ENCODE assay signal across 20 cellular contexts in genomic region chr1:189874715-189875440, GRCh38.
DNase-seq lines count a peak whose midpoint lies in the region; ATAC-seq, FAIRE-seq and TF ChIP-seq lines count a peak whose summit lies in the region.
"Had no signal": no experiment of that assay in that cellular context is flagged by ENCODE, and none has a peak within 500 bp of the region (broad histone marks: within the 10 kb centered on the region; RNA-seq: fewer than 3 reads in every experiment).

No MANE protein-coding gene starts in this region.

- no peaks in the 10 kb centered on the region for H3K79me1 ChIP-seq in mesenchymal stem cell (replicated peaks; ENCODE audit: low read length, poor library complexity, severe bottlenecking)

- intact Hi-C loops in K562 (cut with micrococcal nuclease): no loop called here

- H3K14ac ChIP-seq in mesenchymal stem cell (ENCODE audit: low read length in 2 of 2): no peak overlapping the region

- no peak overlapping the region for H2AK5ac ChIP-seq in mesenchymal stem cell (ENCODE audit: low read length, severe bottlenecking)

- H2AFZ ChIP-seq in K562 (ENCODE audit: low read depth, low read length): no peak overlapping the region
- H2AFZ ChIP-seq in mesenchymal stem cell (ENCODE audit: low read depth, low read length): no peak overlapping the region

- no peaks in the 10 kb centered on the region for H3K9me1 ChIP-seq in K562 (ENCODE audit: control insufficient read depth, insufficient read depth, low read length)

- no peaks in the 10 kb centered on the region for H3K4me1 ChIP-seq in K562 (replicated peaks in 1 of 2; ENCODE audit: control insufficient read depth in 2 of 2, insufficient read depth in 2 of 2, low read length in 2 of 2)
- H3K4me1 ChIP-seq in mesenchymal stem cell (ENCODE audit: control insufficient read depth, insufficient read depth, low read depth, low read length): no peaks in the 10 kb centered on the region

- no peak overlapping the region for H3K18ac ChIP-seq in mesenchymal stem cell (ENCODE audit: low read depth in 1 of 2, low read length in 2 of 2)

- H3K79me2 ChIP-seq in K562 (ENCODE audit: control insufficient read depth, insufficient read depth, low read length): no peaks in the 10 kb centered on the region

- no peak overlapping the region for H3K4ac ChIP-seq in mesenchymal stem cell (ENCODE audit: low read depth in 1 of 2, low read length in 2 of 2)

- 0 out of 2 replicates have a peak, but pooled peaks cover 1% of the 10 kb centered on the region for H3K9me3 ChIP-seq in K562 (replicated peaks; ENCODE audit: control insufficient read depth, insufficient read depth, low read depth, low read length)
- H3K9me3 ChIP-seq in mesenchymal stem cell (ENCODE audit: control insufficient read depth, low read length): peaks cover 3% of the 10 kb centered on the region

- TF ChIP-seq CTCF in D721Med (IDR thresholded peaks at IDR 0.05; ENCODE audit: insufficient read depth, missing control alignments) (no peak), K562 (IDR thresholded peaks at IDR 0.05 in 2 of 3, conservative IDR thresholded peaks at IDR 0.05 in 1 of 3; ENCODE audit: insufficient read depth in 2 of 3, low read depth in 1 of 3, low read length in 3 of 3) (no peak)

- DNase-seq in D721Med (ENCODE audit: insufficient read length, low spot score) (no peak), K562 (ENCODE audit: extremely low read depth in 1 of 4, low spot score in 3 of 4) (no peak), mesenchymal stem cell (no peak), renal cortical epithelial cell (ENCODE audit: low read depth) (peak; percentile 73)
- DNase-seq in activated naive CD4-positive, alpha-beta T cell (lab: John Stamatoyannopoulos, UW): no peak
- DNase-seq: AML-193; CD8-positive, alpha-beta T cell; GOT3; H7; HFFc6 had no signal

- no peak overlapping the region for H2BK12ac ChIP-seq in mesenchymal stem cell (ENCODE audit: low read length in 2 of 2)

- no TSS peak for BruUV-seq in K562 (replicated peaks; lab: Mats Ljungman, UMichigan)

- no peak overlapping the region for H2BK120ac ChIP-seq in mesenchymal stem cell (ENCODE audit: low read depth, low read length)

- H4K91ac ChIP-seq in mesenchymal stem cell (ENCODE audit: low read length): no peak overlapping the region

- H3K4me2 ChIP-seq in K562 (ENCODE audit: insufficient read depth, low read length): no peak overlapping the region
- H3K4me2 ChIP-seq in mesenchymal stem cell (ENCODE audit: low read length, poor library complexity, severe bottlenecking): no peak overlapping the region
- H3K4me2 ChIP-seq: KMS-11 had no signal

- in situ Hi-C loops in K562 (cut with MboI): no loop called here

- TF ChIP-seq EP300 in K562 (IDR thresholded peaks at IDR 0.05; ENCODE audit: low read length): no peak

- H2BK15ac ChIP-seq in mesenchymal stem cell (ENCODE audit: low read depth, poor library complexity, severe bottlenecking): no peak overlapping the region

- H2BK5ac ChIP-seq in mesenchymal stem cell (ENCODE audit: low read depth, low read length, poor library complexity, severe bottlenecking): no peak overlapping the region

- POLR2A ChIA-PET in K562 (lab: Yijun Ruan, JAX): no interaction called here

- TF ChIP-seq POLR2A in K562 (conservative IDR thresholded peaks at IDR 0.05): no peak

- no peak overlapping the region for H3K4me3 ChIP-seq in K562
- no peak overlapping the region for H3K4me3 ChIP-seq in mesenchymal stem cell (ENCODE audit: insufficient read depth in 1 of 2, low read depth in 1 of 2, low read length in 2 of 2)

- H3K27me3 ChIP-seq in K562 (ENCODE audit: control insufficient read depth in 2 of 2, insufficient read depth in 2 of 2, low read length in 2 of 2) (no peaks in the 10 kb centered on the region), mesenchymal stem cell (ENCODE audit: control insufficient read depth in 1 of 2, insufficient read depth in 1 of 2, low read length in 2 of 2) (no peaks in the 10 kb centered on the region)

- H3K27ac ChIP-seq in K562 (ENCODE audit: extremely low read depth, low read depth, low read length) (no peak overlapping the region), mesenchymal stem cell (ENCODE audit: low read length, poor library complexity, severe bottlenecking) (peak overlapping the region; percentile 45)
- H3K27ac ChIP-seq: C4-2B, KMS-11 had no signal

- no peak overlapping the region for H3K9ac ChIP-seq in K562 (ENCODE audit: insufficient read depth in 1 of 2, low read depth in 2 of 2, low read length in 2 of 2)
- no peak overlapping the region for H3K9ac ChIP-seq in mesenchymal stem cell (ENCODE audit: low read length)
- H3K9ac ChIP-seq: KMS-11 had no signal

- ATAC-seq in K562 (no peak), GM21528 (IDR thresholded peaks at IDR 0.05; ENCODE audit: low FRiP score, unreplicated experiment) (no peak), HG03565 (IDR thresholded peaks at IDR 0.05; ENCODE audit: unreplicated experiment) (no peak)
- ATAC-seq: CD8-positive, alpha-beta T cell; HCT116 had no signal

- no peak for TF ChIP-seq RAD21 in K562 (CRISPR knock-in tag; conservative IDR thresholded peaks at IDR 0.05 in 1 of 2, IDR thresholded peaks at IDR 0.05 in 1 of 2)

- H3K36me3 ChIP-seq in K562 (ENCODE audit: control insufficient read depth, insufficient read depth, low read length): no peaks in the 10 kb centered on the region
- H3K36me3 ChIP-seq in mesenchymal stem cell (ENCODE audit: control insufficient read depth in 1 of 2, insufficient read depth in 2 of 2, low read depth in 1 of 2, low read length in 2 of 2): no peaks in the 10 kb centered on the region

- FAIRE-seq in D721Med (lab: Jason Lieb, UNC): peak; percentile 69
- FAIRE-seq in K562 (lab: Jason Lieb, UNC): no peak
- FAIRE-seq: A204.1, G401.6, GM12891, GM18507, HTR-8/SVneo had no signal

- H4K8ac ChIP-seq in mesenchymal stem cell (ENCODE audit: low read length): no peak overlapping the region

- H3K23ac ChIP-seq in mesenchymal stem cell (ENCODE audit: low read length in 2 of 2): no peak overlapping the region

- H4K20me1 ChIP-seq in K562 (replicated peaks; ENCODE audit: control insufficient read depth, insufficient read depth, low read length): no peaks in the 10 kb centered on the region

- CTCF ChIA-PET in K562 (lab: Yijun Ruan, JAX; ENCODE audit: low intra/inter-chr PET ratio): no interaction called here

TF ChIP-seq in K562, 482 proteins besides CTCF, POLR2A, EP300 and RAD21:
- TF ChIP-seq ZNF316 (IDR thresholded peaks at IDR 0.05) (peak; percentile 46; the same call in 1 of the 2 replicates), RBM39 (optimal IDR thresholded peaks at IDR 0.05; ENCODE audit: low read depth, low read length) (no peak)
